ENCODE assay signal across 14 cellular contexts in genomic region chr2:170241731-170242130, GRCh38.
DNase-seq lines count a peak whose midpoint lies in the region; TF ChIP-seq lines count a peak whose summit lies in the region.
"Had no signal": no experiment of that assay in that cellular context is flagged by ENCODE, and none has a peak within 500 bp of the region (broad histone marks: within the 10 kb centered on the region; RNA-seq: fewer than 3 reads in every experiment).

No MANE protein-coding gene starts in this region.

- 78 to 89% methylated on average over 2 of the region's 2 CpGs for WGBS in thyroid gland, 2 donors

- H3K36me3 ChIP-seq in thyroid gland, result no peaks in the 10 kb centered on the region

- no peak overlapping the region for H3K27ac ChIP-seq in thyroid gland

- H3K4me1 ChIP-seq in thyroid gland, result no peaks in the 10 kb centered on the region

- intact Hi-C loops in head of caudate nucleus (cut with DNase I) (no loop called here), thyroid gland (cut with DNase I) (no loop called here)

- no peak for TF ChIP-seq POLR2A in thyroid gland (IDR thresholded peaks at IDR 0.05)

- H3K9me3 ChIP-seq in thyroid gland, result no peaks in the 10 kb centered on the region

- TF ChIP-seq CTCF in thyroid gland (IDR thresholded peaks at IDR 0.05), result no peak

- DNase-seq in NCI-H146 (lab: John Stamatoyannopoulos, UW) (peak; percentile 41), NCI-H2227 treated with DMSO at 0.1 percent for 48 hours (lab: John Stamatoyannopoulos, UW) (peak; percentile 32), head of caudate nucleus (peak in 29 of 42 donors; percentile 12 to 80 (median 39)), putamen (ENCODE audit: low spot score) (peak; percentile 29), thyroid gland (no peak), dermis blood vessel endothelial cell (no peak)
- DNase-seq in activated CD8-positive, alpha-beta memory T cell treated with anti-CD3 and anti-CD28 coated beads for 24 hours, result no peak
- DNase-seq: CD8-positive, alpha-beta T cell; COR-L47; DMS153; DMS79 treated with DMSO at 0.1 percent for 48 hours; EL; GOT3; H9 had no signal

- H3K27me3 ChIP-seq in thyroid gland, result no peaks in the 10 kb centered on the region

- no peak overlapping the region for H3K4me3 ChIP-seq in thyroid gland (replicated peaks in 1 of 3)

Comparison
In these comparisons a context has a peak if more than half of its experiments do, and no peak if none do; other contexts are left out.
1. DNase-seq: peak in NCI-H146 (single experiment), NCI-H2227 treated with DMSO at 0.1 percent for 48 hours (single experiment), head of caudate nucleus (29 of 42) and putamen (single experiment); none in thyroid gland (0 of 2), activated CD8-positive, alpha-beta memory T cell treated with anti-CD3 and anti-CD28 coated beads for 24 hours (single experiment) and dermis blood vessel endothelial cell (single experiment).